8 cellular contexts compared by ENCODE assay signal in the genomic region with DNA sequence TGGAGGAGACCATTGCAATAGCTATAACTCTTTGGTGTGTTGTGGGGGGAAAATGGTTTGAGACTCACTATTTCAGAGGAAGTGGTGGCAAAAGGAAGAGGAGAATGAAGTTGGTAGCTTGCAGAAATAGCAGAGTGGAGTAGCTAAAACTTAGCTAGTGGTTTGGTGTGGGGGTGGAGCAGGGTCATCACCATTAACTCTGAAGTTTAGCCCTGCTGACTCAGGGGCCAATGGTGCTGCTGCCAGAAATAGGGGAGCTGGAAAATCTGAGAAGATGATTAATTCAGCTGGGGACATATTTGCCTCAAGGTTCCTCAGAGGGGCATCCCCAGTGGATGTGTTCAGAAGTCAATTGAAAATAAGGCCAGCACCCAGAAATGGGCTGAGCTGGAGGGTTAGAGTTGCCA.
A peak's percentile ranks its signal among the peaks of the same experiment; 100 is the strongest.
DNase-seq lines count a peak whose midpoint lies in the region; ATAC-seq and TF ChIP-seq lines count a peak whose summit lies in the region.

No MANE protein-coding gene starts in this region.

- H3K4me1 ChIP-seq in PC-3 (ENCODE audit: insufficient read depth, low read length) (peaks cover 36% of the 10 kb centered on the region), skeletal muscle tissue (ENCODE audit: control insufficient read depth in 3 of 3, insufficient read depth in 3 of 3, low read length in 3 of 3) (peaks cover 5 to 18% (median 6%) of the 10 kb centered on the region in 3 donors), lower lobe of right lung (peaks cover 27% of the 10 kb centered on the region)

- POLR2A ChIA-PET in PC-3 (lab: Charles Lee; ENCODE audit: unreplicated experiment): interaction anchor here (0.6 to 1.2 kb wide), 3 partner anchors 64 to 248 kb away, joined by 4 to 8 read pairs (median 8); no protein-coding TSS in a partner anchor

- peaks cover 16% of the 10 kb centered on the region for H3F3A ChIP-seq in PC-3 (ENCODE audit: low read length, unreplicated experiment)

- peak overlapping the region; percentile 41 for H3K4me3 Mint-ChIP-seq in activated naive CD4-positive, alpha-beta T cell treated with anti-CD3 and anti-CD28 coated beads for 36 hours
- no peak overlapping the region for H3K4me3 Mint-ChIP-seq in endothelial cell (ENCODE audit: unreplicated experiment)

- DNase-seq in Daoy (ENCODE audit: low read depth): peak; percentile 78
- peak; percentile 65 for DNase-seq in PC-3
- DNase-seq in activated naive CD4-positive, alpha-beta T cell treated with anti-CD3 and anti-CD28 coated beads for 36 hours: peak; percentile 80
- DNase-seq in lower lobe of right lung: no peak
- DNase-seq in Ammon's horn (ENCODE audit: low spot score): no peak
- DNase-seq in endothelial cell (ENCODE audit: low spot score): no peak
- no peak for DNase-seq in NCI-H2029 (lab: John Stamatoyannopoulos, UW)

- TF ChIP-seq CTCF in PC-3 (conservative IDR thresholded peaks at IDR 0.05; ENCODE audit: low read depth, low read length) (no peak), lower lobe of right lung (IDR thresholded peaks at IDR 0.05) (no peak), endothelial cell (IDR thresholded peaks at IDR 0.05; ENCODE audit: unreplicated experiment) (no peak)

- CTCF ChIA-PET in PC-3 (lab: Charles Lee): interaction anchor here (0.6 to 1.0 kb wide), 2 partner anchors 46 to 94 kb away, joined by 5 to 6 read pairs; no protein-coding TSS in a partner anchor
- CTCF ChIA-PET in activated naive CD4-positive, alpha-beta T cell treated with anti-CD3 and anti-CD28 coated beads for 36 hours (lab: Charles Lee): interaction anchor here (0.5 to 3.6 kb wide), 17 partner anchors 10 to 103 kb away, joined by 3 to 15 read pairs (median 4); no protein-coding TSS in a partner anchor

- H3K36me3 ChIP-seq in PC-3 (ENCODE audit: low read depth, low read length) (peaks cover 10% of the 10 kb centered on the region), skeletal muscle tissue (ENCODE audit: control insufficient read depth in 3 of 3, insufficient read depth in 3 of 3, low read length in 3 of 3) (no peaks in the 10 kb centered on the region), lower lobe of right lung (no peaks in the 10 kb centered on the region)

- peak; percentile 33 for ATAC-seq in PC-3
- no peak for ATAC-seq in lower lobe of right lung

- H3K4me3 ChIP-seq in PC-3 (ENCODE audit: low read length) (peak overlapping the region; percentile 29), skeletal muscle tissue (ENCODE audit: low read length in 3 of 3) (no peak overlapping the region), lower lobe of right lung (no peak overlapping the region)

- no TSS peak for BruUV-seq in PC-3 (replicated peaks; lab: Mats Ljungman, UMichigan)

- H3K9ac ChIP-seq in PC-3 (ENCODE audit: low read length) (peak overlapping the region; percentile 45), skeletal muscle tissue (ENCODE audit: low read depth in 1 of 3, low read length in 3 of 3) (no peak overlapping the region)

- H3K36me3 Mint-ChIP-seq in activated naive CD4-positive, alpha-beta T cell treated with anti-CD3 and anti-CD28 coated beads for 36 hours (ENCODE audit: low read depth): no peaks in the 10 kb centered on the region
- H3K36me3 Mint-ChIP-seq in endothelial cell (ENCODE audit: low read depth, unreplicated experiment): no peaks in the 10 kb centered on the region

- H3K79me2 ChIP-seq in PC-3 (ENCODE audit: low read length): peaks cover 32% of the 10 kb centered on the region

- intact Hi-C loops in PC-3 (cut with micrococcal nuclease) (loop anchor here (5.0 kb wide), 1 partner anchor 46 kb away; no protein-coding TSS in a partner anchor), lower lobe of right lung (cut with DNase I) (no loop called here)
- intact Hi-C loops in activated naive CD4-positive, alpha-beta T cell treated with anti-CD3 and anti-CD28 coated beads for 36 hours (cut with micrococcal nuclease): loop anchor here (1.0 to 10.0 kb wide), 8 partner anchors 9 to 239 kb away; no protein-coding TSS in a partner anchor

- H3K9me2 ChIP-seq in PC-3 (replicated peaks; ENCODE audit: low read length): no peaks in the 10 kb centered on the region

- H3K27me3 Mint-ChIP-seq in activated naive CD4-positive, alpha-beta T cell treated with anti-CD3 and anti-CD28 coated beads for 36 hours (ENCODE audit: low read depth): no peaks in the 10 kb centered on the region
- peaks cover 7% of the 10 kb centered on the region for H3K27me3 Mint-ChIP-seq in endothelial cell (ENCODE audit: unreplicated experiment)

- peak overlapping the region; percentile 91 for H3K27ac ChIP-seq in PC-3 (ENCODE audit: low read length)
- peak overlapping the region; percentile 33 for H3K27ac ChIP-seq in skeletal muscle tissue (ENCODE audit: low read depth, low read length)
- no peak overlapping the region for H3K27ac ChIP-seq in lower lobe of right lung

- peak overlapping the region; percentile 72 for H3K4me2 ChIP-seq in PC-3 (ENCODE audit: low read length)

- H3K9me3 Mint-ChIP-seq in activated naive CD4-positive, alpha-beta T cell treated with anti-CD3 and anti-CD28 coated beads for 36 hours: no peaks in the 10 kb centered on the region
- no peaks in the 10 kb centered on the region for H3K9me3 Mint-ChIP-seq in endothelial cell (ENCODE audit: unreplicated experiment)

- peaks cover 85% of the 10 kb centered on the region for H3K4me1 Mint-ChIP-seq in activated naive CD4-positive, alpha-beta T cell treated with anti-CD3 and anti-CD28 coated beads for 36 hours (ENCODE audit: low read depth)
- peaks cover 4% of the 10 kb centered on the region for H3K4me1 Mint-ChIP-seq in endothelial cell (ENCODE audit: unreplicated experiment)

- no peak overlapping the region for H2AFZ ChIP-seq in PC-3 (ENCODE audit: low read length)

- H3K27ac Mint-ChIP-seq in activated naive CD4-positive, alpha-beta T cell treated with anti-CD3 and anti-CD28 coated beads for 36 hours: peak overlapping the region; percentile 84
- H3K27ac Mint-ChIP-seq in endothelial cell (ENCODE audit: unreplicated experiment): no peak overlapping the region

- H3K9me3 ChIP-seq in PC-3 (ENCODE audit: low read length) (no peaks in the 10 kb centered on the region), skeletal muscle tissue (ENCODE audit: control insufficient read depth in 3 of 3, low read length in 3 of 3) (no peaks in the 10 kb centered on the region), lower lobe of right lung (no peaks in the 10 kb centered on the region)

- H3K27me3 ChIP-seq in PC-3 (ENCODE audit: low read length) (no peaks in the 10 kb centered on the region), skeletal muscle tissue (ENCODE audit: control insufficient read depth in 3 of 3, insufficient read depth in 3 of 3, low read length in 3 of 3) (peaks cover 0 to 5% (median 0%) of the 10 kb centered on the region in 3 donors), lower lobe of right lung (ENCODE audit: low read depth) (no peaks in the 10 kb centered on the region)

- no peaks in the 10 kb centered on the region for H4K20me1 ChIP-seq in PC-3 (ENCODE audit: low read length)

Comparison
In these comparisons a context has a peak if more than half of its experiments do, and no peak if none do; other contexts are left out.
1. DNase-seq: peak in Daoy (single experiment), PC-3 (single experiment) and activated naive CD4-positive, alpha-beta T cell treated with anti-CD3 and anti-CD28 coated beads for 36 hours (single experiment); none in lower lobe of right lung (single experiment), Ammon's horn (single experiment), endothelial cell (single experiment) and NCI-H2029 (single experiment).